In genomic region chr3:9349321-9350117, GRCh38 we compare ENCODE assay signal across 11 cellular contexts. TPM values are rescaled to one million over a fixed set of nuclear protein-coding genes. Genes with fewer than 3 reads are reported as not detected.
DNase-seq lines count a peak whose midpoint lies in the region; ATAC-seq, FAIRE-seq and TF ChIP-seq lines count a peak whose summit lies in the region.
"Had no signal": no experiment of that assay in that cellular context is flagged by ENCODE, and none has a peak within 500 bp of the region (broad histone marks: within the 10 kb centered on the region; RNA-seq: fewer than 3 reads in every experiment).

No MANE protein-coding gene starts in this region.

- POLR2A ChIA-PET in BJ (lab: Charles Lee) (no interaction called here), HepG2 (lab: Yijun Ruan, JAX) (interaction anchor here (0.7 kb wide), 1 partner anchor 14 kb away, joined by 5 read pairs; the partner anchor contains the start of gene THUMPD3)

- 82% methylated on average over 2 of the region's 2 CpGs for WGBS in HepG2 (ENCODE audit: low lambda C conversion rate)

- BruUV-seq in HepG2 (replicated peaks; lab: Mats Ljungman, UMichigan), result no TSS peak

- CTCF ChIA-PET in BJ (lab: Yijun Ruan, JAX), result interaction anchor here (0.7 to 1.3 kb wide), 3 partner anchors 13 to 324 kb away, joined by 3 read pairs; no protein-coding TSS in a partner anchor
- CTCF ChIA-PET in HepG2 (lab: Yijun Ruan, JAX; ENCODE audit: low intra/inter-chr PET ratio, low total read pairs), result no interaction called here

- H2AFZ ChIP-seq in HepG2 (ENCODE audit: low read length), result no peak overlapping the region

- H3K36me3 ChIP-seq in BJ (ENCODE audit: control insufficient read depth, insufficient read depth, low read length) (no peaks in the 10 kb centered on the region), HepG2 (replicated peaks in 1 of 2; ENCODE audit: control insufficient read depth in 1 of 2, insufficient read depth in 2 of 2, low read length in 2 of 2) (no peaks in the 10 kb centered on the region)

- no peaks in the 10 kb centered on the region for H3K9me3 ChIP-seq in HepG2 (ENCODE audit: low read length)

- in situ Hi-C loops in T47D (cut with HindIII; ENCODE audit: low pct_unique_long_range_greater_than_20kb, low sequenced_read_pairs) (no loop called here), HepG2 (cut with HindIII; ENCODE audit: extremely low pct_ligation_motif_present, low pct_unique_long_range_greater_than_20kb) (no loop called here)

- peaks cover 33% of the 10 kb centered on the region for H3K4me1 ChIP-seq in HepG2 (ENCODE audit: insufficient read depth, low read length)

- H3K9ac ChIP-seq in HepG2 (ENCODE audit: insufficient read depth, low read depth, low read length), result no peak overlapping the region

- H4K20me1 ChIP-seq in HepG2 (ENCODE audit: insufficient read depth, low read length), result no peaks in the 10 kb centered on the region

- no peak for TF ChIP-seq RAD21 in HepG2 (CRISPR knock-in tag; IDR thresholded peaks at IDR 0.05)

- intact Hi-C loops in HepG2 (cut with micrococcal nuclease; ENCODE audit: unreplicated experiment), result loop anchor here (10.0 kb wide), 1 partner anchor 295 kb away; the partner anchor contains the start of gene MTMR14

- TF ChIP-seq EP300 in HepG2 (IDR thresholded peaks at IDR 0.05; ENCODE audit: low read depth in 2 of 2, low read length in 2 of 2), result no peak
- TF ChIP-seq EP300 in HepG2 (CRISPR knock-in tag; IDR thresholded peaks at IDR 0.05; ENCODE audit: borderline replicate concordance), result no peak

- no peak for TF ChIP-seq CTCF in BJ (IDR thresholded peaks at IDR 0.05; ENCODE audit: insufficient read depth, low read depth, low read length)
- TF ChIP-seq CTCF in HepG2 (CRISPR knock-in tag; IDR thresholded peaks at IDR 0.05), result no peak

- no peak for FAIRE-seq in HepG2 (lab: Jason Lieb, UNC)

- H3K4me3 ChIP-seq in BJ (ENCODE audit: low read depth, low read length), result no peak overlapping the region
- H3K4me3 ChIP-seq in HepG2 (replicated peaks in 1 of 3; ENCODE audit: insufficient read depth in 1 of 3, low read depth in 2 of 3, low read length in 3 of 3), result no peak overlapping the region

- H3K4me2 ChIP-seq in HepG2 (ENCODE audit: low read depth, low read length), result no peak overlapping the region

- TF ChIP-seq POLR2A in HepG2 (IDR thresholded peaks at IDR 0.05; ENCODE audit: insufficient read depth in 1 of 2, low read depth in 2 of 2, low read length in 2 of 2), result no peak

- no peaks in the 10 kb centered on the region for H3K79me2 ChIP-seq in HepG2 (ENCODE audit: insufficient read depth, low read length)

- ATAC-seq in HepG2, result no peak
- ATAC-seq in GM21737 (IDR thresholded peaks at IDR 0.05; ENCODE audit: unreplicated experiment), result no peak
- ATAC-seq: natural killer cell treated with Interleukin-12 subunit alpha and Interleukin-12 subunit beta and Interleukin-15 and Interleukin-18, amount 100 ng/mL, for 72 hours had no signal

- DNase-seq in BJ (ENCODE audit: low read depth) (peak; percentile 40), LHCN-M2 (ENCODE audit: low read depth) (peak; percentile 97), T47D (ENCODE audit: low read depth in 1 of 2, low spot score in 1 of 2) (peak; percentile 18 to 91), HepG2 (ENCODE audit: low spot score) (peak; percentile 16), ecto neural progenitor cell (ENCODE audit: low spot score) (no peak), NCI-H748 treated with DMSO at 0.1 percent for 48 hours (lab: John Stamatoyannopoulos, UW) (no peak), germinal center (ENCODE audit: low spot score) (no peak)
- DNase-seq: activated effector memory CD4-positive, alpha-beta T cell treated with anti-CD3 and anti-CD28 coated beads, Interleukin-2, amount 50 U/mL, for 16 hours; NCI-H187 treated with DMSO at 0.1 percent for 48 hours had no signal

- no peaks in the 10 kb centered on the region for H3K27me3 ChIP-seq in BJ (ENCODE audit: control insufficient read depth, insufficient read depth, low read length)
- no peaks in the 10 kb centered on the region for H3K27me3 ChIP-seq in HepG2 (ENCODE audit: control insufficient read depth in 1 of 2, insufficient read depth in 2 of 2, low read length in 2 of 2)

- H3K27ac ChIP-seq in HepG2 (ENCODE audit: extremely low read length, insufficient read depth, low read length), result no peak overlapping the region

TF ChIP-seq in HepG2, 621 proteins besides CTCF, POLR2A, EP300 and RAD21 (continues in another document):
- TF ChIP-seq TBX3 (IDR thresholded peaks at IDR 0.05; ENCODE audit: borderline replicate concordance) (no peak), BRD4 (CRISPR knock-in tag; IDR thresholded peaks at IDR 0.05) (no peak), DZIP1 (CRISPR knock-in tag; IDR thresholded peaks at IDR 0.05) (no peak)

RNA-seq across cellular contexts. Expression of gene THUMPD3, which starts 13.3 kb away (rescaled TPM):
- polyA plus RNA-seq in BJ (2011; rRNA removed) (18.2 and 38.5 TPM in 2 replicates), HepG2 (2011; rRNA removed) (27.5 and 31.2 TPM in 2 replicates)
- 26.7 and 27.4 TPM in 2 replicates for polyA minus RNA-seq in BJ (2011; rRNA and poly(A)+ RNA removed)
- total RNA-seq in LHCN-M2 (2014; rRNA removed) (46.8 and 55.0 TPM in 2 replicates), HepG2 (2016; rRNA removed; fragmentation: Illumina TruSeq; extraction: Trizol) (44.1 and 62.4 TPM in 2 replicates)
- polyA plus RNA-seq in LHCN-M2 (2012), result 35.7 TPM
- total RNA-seq in HepG2 (2016; cell fraction: cytosol; rRNA removed; fragmentation: Illumina TruSeq; extraction: Trizol; ENCODE audit: low read depth), result 10.2 and 11.1 TPM in 2 replicates
- 47.7 and 61.2 TPM in 2 replicates for total RNA-seq in HepG2 (2016; cell fraction: insoluble cytoplasmic fraction; rRNA removed; fragmentation: Illumina TruSeq; extraction: Trizol)
- total RNA-seq in HepG2 (2016; cell fraction: membrane; rRNA removed; fragmentation: Illumina TruSeq; extraction: Trizol), result 24.6 and 30.2 TPM in 2 replicates
- 22.3 and 26.8 TPM in 2 replicates for total RNA-seq in HepG2 (2016; cell fraction: nucleus; rRNA removed; fragmentation: Illumina TruSeq; extraction: Trizol)
- 18.8 and 24.9 TPM in 2 replicates for polyA plus RNA-seq in HepG2 (2011; cell fraction: cytosol; rRNA removed)
- 16.7 and 17.6 TPM in 2 replicates for polyA plus RNA-seq in HepG2 (2011; cell fraction: nucleus; rRNA removed)
- polyA plus RNA-seq in HepG2 (2012), result 27.5 and 34.5 TPM in 2 replicates
- 4.9 and 5.9 TPM in 2 replicates for polyA plus RNA-seq in HepG2 (2016; cell fraction: cytosol; fragmentation: Illumina TruSeq; extraction: Trizol; ENCODE audit: low read depth)
- polyA plus RNA-seq in HepG2 (2016; cell fraction: insoluble cytoplasmic fraction; fragmentation: Illumina TruSeq; extraction: Trizol; ENCODE audit: low read depth), result 49.5 and 53.5 TPM in 2 replicates
- polyA plus RNA-seq in HepG2 (2016; cell fraction: membrane; fragmentation: Illumina TruSeq; extraction: Trizol; ENCODE audit: low read depth), result 11.9 and 13.1 TPM in 2 replicates
- 29.7 and 33.3 TPM in 2 replicates for polyA plus RNA-seq in HepG2 (2016; cell fraction: nucleus; fragmentation: Illumina TruSeq; extraction: Trizol; ENCODE audit: insufficient read depth, low read depth)
- 39.3 and 55.9 TPM in 2 replicates for polyA minus RNA-seq in HepG2 (2011; rRNA and poly(A)+ RNA removed; ENCODE audit: low replicate concordance)
- polyA minus RNA-seq in HepG2 (2011; cell fraction: cytosol; rRNA and poly(A)+ RNA removed), result 30.0 and 31.3 TPM in 2 replicates
- 23.6 and 35.3 TPM in 2 replicates for polyA minus RNA-seq in HepG2 (2011; cell fraction: nucleus; rRNA and poly(A)+ RNA removed)

RNA-seq across cellular contexts. Expression of gene SETD5, which starts 47.9 kb away (rescaled TPM):
- polyA plus RNA-seq in BJ (2011; rRNA removed), result 47.4 and 55.1 TPM in 2 replicates
- 76.9 and 78.7 TPM in 2 replicates for polyA minus RNA-seq in BJ (2011; rRNA and poly(A)+ RNA removed)
- total RNA-seq in LHCN-M2 (2014; rRNA removed), result 51.2 and 51.8 TPM in 2 replicates
- 28.9 TPM for polyA plus RNA-seq in LHCN-M2 (2012)
- 40.6 and 46.8 TPM in 2 replicates for total RNA-seq in HepG2 (2016; rRNA removed; fragmentation: Illumina TruSeq; extraction: Trizol)
- 26.3 and 27.9 TPM in 2 replicates for total RNA-seq in HepG2 (2016; cell fraction: cytosol; rRNA removed; fragmentation: Illumina TruSeq; extraction: Trizol; ENCODE audit: low read depth)
- 35.8 and 43.9 TPM in 2 replicates for total RNA-seq in HepG2 (2016; cell fraction: insoluble cytoplasmic fraction; rRNA removed; fragmentation: Illumina TruSeq; extraction: Trizol)
- total RNA-seq in HepG2 (2016; cell fraction: membrane; rRNA removed; fragmentation: Illumina TruSeq; extraction: Trizol), result 26.2 and 27.3 TPM in 2 replicates
- 98.3 and 114 TPM in 2 replicates for total RNA-seq in HepG2 (2016; cell fraction: nucleus; rRNA removed; fragmentation: Illumina TruSeq; extraction: Trizol)
- 79.8 and 95.8 TPM in 2 replicates for polyA plus RNA-seq in HepG2 (2011; rRNA removed)
- polyA plus RNA-seq in HepG2 (2011; cell fraction: cytosol; rRNA removed), result 26.9 and 32.4 TPM in 2 replicates
- polyA plus RNA-seq in HepG2 (2011; cell fraction: nucleus; rRNA removed), result 146 and 182 TPM in 2 replicates
- 71.2 and 71.4 TPM in 2 replicates for polyA plus RNA-seq in HepG2 (2012)
- polyA plus RNA-seq in HepG2 (2016; cell fraction: cytosol; fragmentation: Illumina TruSeq; extraction: Trizol; ENCODE audit: low read depth), result 1.9 and 2.5 TPM in 2 replicates
- 30.4 and 34.5 TPM in 2 replicates for polyA plus RNA-seq in HepG2 (2016; cell fraction: insoluble cytoplasmic fraction; fragmentation: Illumina TruSeq; extraction: Trizol; ENCODE audit: low read depth)
- polyA plus RNA-seq in HepG2 (2016; cell fraction: membrane; fragmentation: Illumina TruSeq; extraction: Trizol; ENCODE audit: low read depth), result 7.4 and 7.5 TPM in 2 replicates
- polyA plus RNA-seq in HepG2 (2016; cell fraction: nucleus; fragmentation: Illumina TruSeq; extraction: Trizol; ENCODE audit: insufficient read depth, low read depth), result 137 and 159 TPM in 2 replicates
- 83.8 and 106 TPM in 2 replicates for polyA minus RNA-seq in HepG2 (2011; rRNA and poly(A)+ RNA removed; ENCODE audit: low replicate concordance)
- 48.4 and 58.5 TPM in 2 replicates for polyA minus RNA-seq in HepG2 (2011; cell fraction: cytosol; rRNA and poly(A)+ RNA removed)
- polyA minus RNA-seq in HepG2 (2011; cell fraction: nucleus; rRNA and poly(A)+ RNA removed), result 243 and 288 TPM in 2 replicates

Comparison
In these comparisons a context has a peak if more than half of its experiments do, and no peak if none do; other contexts are left out.
1. DNase-seq: peak in BJ (single experiment), LHCN-M2 (single experiment), T47D (2 of 2) and HepG2 (single experiment); none in ecto neural progenitor cell (single experiment), NCI-H748 treated with DMSO at 0.1 percent for 48 hours (single experiment) and germinal center (single experiment).